In genomic region chr22:38127869-38128268, GRCh38 we compare ENCODE assay signal across 17 cellular contexts. TPM values are rescaled to one million over a fixed set of nuclear protein-coding genes. Genes with fewer than 3 reads are reported as not detected.
DNase-seq lines count a peak whose midpoint lies in the region; ATAC-seq, FAIRE-seq and TF ChIP-seq lines count a peak whose summit lies in the region.
"Had no signal": no experiment of that assay in that cellular context is flagged by ENCODE, and none has a peak within 500 bp of the region (broad histone marks: within the 10 kb centered on the region; RNA-seq: fewer than 3 reads in every experiment).

No MANE protein-coding gene starts in this region.

- no peak for DNase-seq in T-helper 17 cell
- peak; percentile 55 for DNase-seq in kidney
- DNase-seq in stimulated activated effector memory CD8-positive, alpha-beta T cell treated with anti-CD3 and anti-CD28 coated beads, Interleukin-12 subunit alpha, Interleukin-12 subunit beta, amount 100 ng/mL, for 72 hours (ENCODE audit: low spot score in 2 of 2): no peak
- DNase-seq in HT-29 (ENCODE audit: low spot score): no peak
- DNase-seq in NCI-H82 treated with DMSO at 0.1 percent for 48 hours (lab: John Stamatoyannopoulos, UW; ENCODE audit: unreplicated experiment): no peak
- no peak for DNase-seq in T-helper 9 cell
- DNase-seq: Calu3, DMS 273 treated with DMSO at 0.1 percent for 48 hours, GM23248 had no signal

- peaks cover 0 to 43% (median 0%) of the 10 kb centered on the region in 11 experiments; a peak in 5 of 22 replicates for H3K27me3 ChIP-seq in BLaER1 treated with 17β-estradiol and CSF1 and Interleukin-3, amounts not matched to agents 10 nM and 100 nM
- H3K27me3 ChIP-seq: BE2C had no signal

- H4K20me1 ChIP-seq in BLaER1 treated with 17β-estradiol and CSF1 and Interleukin-3, amounts not matched to agents 10 nM and 100 nM: peaks cover 0 to 34% (median 0%) of the 10 kb centered on the region in 11 experiments; a peak in 4 of 22 replicates

- peaks cover 2% of the 10 kb centered on the region for H3K36me3 Mint-ChIP-seq in T-helper 17 cell (ENCODE audit: low read depth)
- peaks cover 16% of the 10 kb centered on the region for H3K36me3 Mint-ChIP-seq in stimulated activated effector memory CD8-positive, alpha-beta T cell treated with anti-CD3 and anti-CD28 coated beads, Interleukin-12 subunit alpha, Interleukin-12 subunit beta, amount 100 ng/mL, for 72 hours

- H3K27ac Mint-ChIP-seq in T-helper 17 cell: no peak overlapping the region
- H3K27ac Mint-ChIP-seq in stimulated activated effector memory CD8-positive, alpha-beta T cell treated with anti-CD3 and anti-CD28 coated beads, Interleukin-12 subunit alpha, Interleukin-12 subunit beta, amount 100 ng/mL, for 72 hours: peak overlapping the region; percentile 35

- TF ChIP-seq CTCF in kidney (IDR thresholded peaks at IDR 0.05; ENCODE audit: borderline replicate concordance, extremely low read depth, insufficient read depth): no peak

- H3K4me3 Mint-ChIP-seq in T-helper 17 cell: peak overlapping the region; percentile 19
- no peak overlapping the region for H3K4me3 Mint-ChIP-seq in stimulated activated effector memory CD8-positive, alpha-beta T cell treated with anti-CD3 and anti-CD28 coated beads, Interleukin-12 subunit alpha, Interleukin-12 subunit beta, amount 100 ng/mL, for 72 hours

- H3K9me3 ChIP-seq in BLaER1 treated with 17β-estradiol and CSF1 and Interleukin-3, amounts not matched to agents 10 nM and 100 nM (replicated peaks in 1 of 11): no peaks in the 10 kb centered on the region
- no peaks in the 10 kb centered on the region for H3K9me3 ChIP-seq in T-helper 17 cell (ENCODE audit: control insufficient read depth, low read length, poor library complexity, severe bottlenecking)
- no peaks in the 10 kb centered on the region for H3K9me3 ChIP-seq in kidney (ENCODE audit: control insufficient read depth in 1 of 2, low read length in 2 of 2)
- H3K9me3 ChIP-seq: BE2C had no signal

- peak overlapping the region in 1 of 10 experiments; percentile 6; a peak in 1 of 20 replicates for H3K4me3 ChIP-seq in BLaER1 treated with 17β-estradiol and CSF1 and Interleukin-3, amounts not matched to agents 10 nM and 100 nM
- no peak overlapping the region for H3K4me3 ChIP-seq in kidney (ENCODE audit: low read length in 2 of 2)
- H3K4me3 ChIP-seq: GM23248 had no signal

- H3K9ac ChIP-seq in BLaER1 treated with 17β-estradiol and CSF1 and Interleukin-3, amounts not matched to agents 10 nM and 100 nM: peak overlapping the region in 9 of 11 experiments; percentile 2 to 58 (median 29); a peak in 13 of 22 replicates
- no peak overlapping the region for H3K9ac ChIP-seq in kidney (ENCODE audit: low read length in 2 of 2)
- H3K9ac ChIP-seq: GM23248 had no signal

- H3K27me3 Mint-ChIP-seq in T-helper 17 cell: no peaks in the 10 kb centered on the region

- peaks cover 3 to 37% (median 20%) of the 10 kb centered on the region in 11 experiments; a peak in 17 of 22 replicates for H3K36me3 ChIP-seq in BLaER1 treated with 17β-estradiol and CSF1 and Interleukin-3, amounts not matched to agents 10 nM and 100 nM
- peaks cover 5 to 18% of the 10 kb centered on the region in 2 donors for H3K36me3 ChIP-seq in kidney (ENCODE audit: control insufficient read depth in 1 of 2, insufficient read depth in 2 of 2, low read length in 2 of 2)
- H3K36me3 ChIP-seq: BE2C had no signal

- H3K27ac ChIP-seq in BLaER1 treated with 17β-estradiol and CSF1 and Interleukin-3, amounts not matched to agents 10 nM and 100 nM: peak overlapping the region in 5 of 11 experiments; percentile 10 to 38 (median 23); a peak in 10 of 22 replicates
- no peak overlapping the region for H3K27ac ChIP-seq in kidney (ENCODE audit: low read depth in 2 of 2, low read length in 2 of 2)
- H3K27ac ChIP-seq: GM23248 had no signal

- ATAC-seq in T-helper 17 cell: no peak
- ATAC-seq in stimulated activated effector memory CD8-positive, alpha-beta T cell treated with anti-CD3 and anti-CD28 coated beads, Interleukin-12 subunit alpha, Interleukin-12 subunit beta, amount 100 ng/mL, for 72 hours: no peak
- ATAC-seq: HepG2 had no signal

- no peaks in the 10 kb centered on the region for H3K9me3 Mint-ChIP-seq in stimulated activated effector memory CD8-positive, alpha-beta T cell treated with anti-CD3 and anti-CD28 coated beads, Interleukin-12 subunit alpha, Interleukin-12 subunit beta, amount 100 ng/mL, for 72 hours

- H3K4me1 ChIP-seq in BLaER1 treated with 17β-estradiol and CSF1 and Interleukin-3, amounts not matched to agents 10 nM and 100 nM: peaks cover 38 to 70% (median 64%) of the 10 kb centered on the region in 10 experiments
- no peaks in the 10 kb centered on the region for H3K4me1 ChIP-seq in kidney (ENCODE audit: control insufficient read depth in 1 of 2, insufficient read depth in 1 of 2, low read depth in 1 of 2, low read length in 2 of 2)

- FAIRE-seq in kidney (lab: Jason Lieb, UNC): no peak
- FAIRE-seq: A204.1, HepG2 had no signal

- intact Hi-C loops in kidney (cut with DNase I): no loop called here

- H3K4me2 ChIP-seq in BLaER1 treated with 17β-estradiol and CSF1 and Interleukin-3, amounts not matched to agents 10 nM and 100 nM: peak overlapping the region; percentile 72 to 96 (median 89)

- peaks cover 3% of the 10 kb centered on the region for H3K4me1 Mint-ChIP-seq in T-helper 17 cell
- H3K4me1 Mint-ChIP-seq in stimulated activated effector memory CD8-positive, alpha-beta T cell treated with anti-CD3 and anti-CD28 coated beads, Interleukin-12 subunit alpha, Interleukin-12 subunit beta, amount 100 ng/mL, for 72 hours: peaks cover 6% of the 10 kb centered on the region

RNA-seq across cellular contexts. Expression of gene BAIAP2L2, which starts 17.4 kb away (rescaled TPM):
- 1 to 10 TPM in 1 of 2 donors, under 1 TPM in 1; 0.86 to 1.3 TPM for total RNA-seq in T-helper 17 cell
- total RNA-seq in kidney: 9.7 TPM
- polyA plus RNA-seq in kidney (ENCODE audit: insufficient read depth, low read depth, low replicate concordance): 27.8 TPM
- total RNA-seq in HT-29 (2014; rRNA removed; shearing (Covaris generic)): 9.5 and 11.6 TPM in 2 replicates
- total RNA-seq: HT1080 had no signal

RNA-seq across cellular contexts. Expression of gene SLC16A8, which starts 43.9 kb away (rescaled TPM):
- total RNA-seq in T-helper 17 cell: not detected
- 0.31 TPM for total RNA-seq in kidney
- 0.92 TPM for polyA plus RNA-seq in kidney (ENCODE audit: insufficient read depth, low read depth, low replicate concordance)
- total RNA-seq in HT-29 (2014; rRNA removed; shearing (Covaris generic)): not detected in 2 replicates
- total RNA-seq: Calu3, Daoy, H7, HepG2, HT1080 had no signal
- polyA plus RNA-seq: AG04450, HepG2 had no signal

RNA-seq across cellular contexts. Expression of gene PLA2G6, which starts 53.8 kb away (rescaled TPM):
- total RNA-seq in T-helper 17 cell: 10 to 100 TPM; 72.2 to 91.4 TPM
- 61.6 TPM for total RNA-seq in kidney
- 26.6 TPM for polyA plus RNA-seq in kidney (ENCODE audit: insufficient read depth, low read depth, low replicate concordance)
- 13.0 and 16.1 TPM in 2 replicates for total RNA-seq in HT-29 (2014; rRNA removed; shearing (Covaris generic))

Comparison
In these comparisons a context has a peak if more than half of its experiments do, and no peak if none do; other contexts are left out.
1. H3K9ac ChIP-seq: peak in BLaER1 treated with 17β-estradiol and CSF1 and Interleukin-3, amounts not matched to agents 10 nM and 100 nM (9 of 11); none in kidney (0 of 2).